16 cellular contexts compared by ENCODE assay signal in the genomic region with DNA sequence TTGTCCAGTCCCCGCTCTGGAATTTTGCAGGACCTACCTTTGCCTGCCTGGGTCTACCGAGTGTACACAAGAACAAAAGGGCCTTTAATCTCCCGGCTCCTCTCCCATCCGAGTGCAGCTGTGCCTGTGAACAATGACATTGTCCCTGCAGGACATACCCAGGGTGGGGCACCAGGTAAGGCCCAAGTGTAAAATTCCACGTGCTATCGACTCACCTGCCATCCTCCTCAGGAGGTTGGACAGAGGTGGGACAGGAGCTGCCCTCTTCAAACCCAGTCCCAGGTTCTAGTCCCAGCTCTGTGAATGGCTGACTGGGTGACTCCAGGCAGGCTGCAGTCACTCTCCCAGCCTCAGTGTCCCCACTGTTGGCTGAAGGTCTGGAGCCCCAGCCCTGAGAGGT.
"Had no signal": no experiment of that assay in that cellular context is flagged by ENCODE, and none has a peak within 500 bp of the region (broad histone marks: within the 10 kb centered on the region; RNA-seq: fewer than 3 reads in every experiment).

No MANE protein-coding gene starts in this region.

- H3K9me3 ChIP-seq: adrenal gland, right atrium auricular region, transverse colon had no signal

- H3K27me3 ChIP-seq: cardiac muscle cell, right atrium auricular region, transverse colon had no signal

- DNase-seq: activated CD4-positive, CD25-positive, alpha-beta regulatory T cell treated with anti-CD3 and anti-CD28 coated beads, Interleukin-2, amount 50 U/mL, for 72 hours; activated effector memory CD4-positive, alpha-beta T cell treated with anti-CD3 and anti-CD28 coated beads, Interleukin-2, amount 50 U/mL, for 16 hours; activated T-cell treated with anti-CD3 and anti-CD28 coated beads, Interleukin-2, amount 50 U/mL, for 48 hours; naive thymus-derived CD8-positive, alpha-beta T cell; stimulated activated CD4-positive, alpha-beta T cell treated with anti-CD3 and anti-CD28 coated beads, Interleukin-4, amount 100 ng/mL, for 4 hours; stimulated activated CD8-positive, alpha-beta memory T cell treated with anti-CD3 and anti-CD28 coated beads, Interleukin-4, amount 100 ng/mL, for 48 hours; stimulated activated naive CD4-positive, alpha-beta T cell treated with Interleukin-2 at 50 U/mL for 16 hours; T-cell; T-helper 9 cell; transverse colon had no signal

- H3K27ac ChIP-seq: adrenal gland, cardiac muscle cell, dorsolateral prefrontal cortex, right atrium auricular region, skin epidermis, transverse colon had no signal

- H3K4me3 ChIP-seq: adrenal gland, cardiac muscle cell, dorsolateral prefrontal cortex, right atrium auricular region, skin epidermis, transverse colon had no signal

- ATAC-seq: left lobe of liver; naive thymus-derived CD8-positive, alpha-beta T cell; T-cell had no signal

- H3K4me1 ChIP-seq: adrenal gland, right atrium auricular region, transverse colon had no signal

- H3K36me3 ChIP-seq: adrenal gland, cardiac muscle cell, right atrium auricular region, transverse colon had no signal
